Comparison of ENCODE assay signal across 9 cellular contexts in genomic region chr1:63826246-63826861, GRCh38. TPM values are rescaled to one million over a fixed set of nuclear protein-coding genes. Genes with fewer than 3 reads are reported as not detected.
A peak's percentile ranks its signal among the peaks of the same experiment; 100 is the strongest.
DNase-seq lines count a peak whose midpoint lies in the region; ATAC-seq, FAIRE-seq and TF ChIP-seq lines count a peak whose summit lies in the region.
"Not testable (repeated sequence)": the region's sequence is repeated elsewhere in the genome, so short reads cannot be mapped to it uniquely, and the experiment has no call there.
"Had no signal": no experiment of that assay in that cellular context is flagged by ENCODE, and none has a peak within 500 bp of the region (broad histone marks: within the 10 kb centered on the region; RNA-seq: fewer than 3 reads in every experiment).

No MANE protein-coding gene starts in this region.

- not testable (repeated sequence) for TF ChIP-seq CTCF in astrocyte (IDR thresholded peaks at IDR 0.05; ENCODE audit: insufficient read depth, low read depth, low read length); chondrocyte (IDR thresholded peaks at IDR 0.05); foreskin keratinocyte (conservative IDR thresholded peaks at IDR 0.05)

- H3K27me3 Mint-ChIP-seq in astrocyte (ENCODE audit: low read depth, unreplicated experiment); chondrocyte (ENCODE audit: low read depth): not testable (repeated sequence)

- H3K4me3 ChIP-seq in BLaER1; astrocyte (ENCODE audit: insufficient read depth, low read depth, low read length): not testable (repeated sequence)

- DNase-seq in HCEC 1CT, result peak; percentile 59
- peak; percentile 86 for DNase-seq in RCC 7860 (ENCODE audit: low spot score)
- DNase-seq in astrocyte (ENCODE audit: low read depth), result peak; percentile 98
- not testable (repeated sequence) for DNase-seq in chondrocyte (ENCODE audit: low spot score)
- DNase-seq in foreskin keratinocyte, result peak; percentile 30 to 55
- peak; percentile 71 for DNase-seq in myocyte (ENCODE audit: low read depth)
- peak; percentile 76 for DNase-seq in stromal cell of bone marrow (ENCODE audit: low read depth)

- H3K9ac ChIP-seq in BLaER1; astrocyte (ENCODE audit: low read length): not testable (repeated sequence)

- ATAC-seq in foreskin keratinocyte, result not testable (repeated sequence)

- H3K36me3 Mint-ChIP-seq in astrocyte (ENCODE audit: low read depth, unreplicated experiment); chondrocyte (ENCODE audit: low read depth): not testable (repeated sequence)

- not testable (repeated sequence) for H2AFZ ChIP-seq in astrocyte (ENCODE audit: low read depth, low read length)

- H3K27ac Mint-ChIP-seq in astrocyte (ENCODE audit: unreplicated experiment) (peak overlapping the region; percentile 67), chondrocyte (ENCODE audit: unreplicated experiment) (peak overlapping the region; percentile 82)

- not testable (repeated sequence) for H3K36me3 ChIP-seq in BLaER1; astrocyte (ENCODE audit: insufficient read depth, low read length)

- FAIRE-seq in RCC 7860 (lab: Jason Lieb, UNC), result peak; percentile 99
- peak; percentile 39 for FAIRE-seq in astrocyte (lab: Jason Lieb, UNC)

- not testable (repeated sequence) for H3K27ac ChIP-seq in BLaER1; astrocyte (ENCODE audit: low read depth, low read length); foreskin keratinocyte

- peaks cover 45% of the 10 kb centered on the region for H3K4me1 Mint-ChIP-seq in astrocyte (ENCODE audit: low read depth, unreplicated experiment)
- H3K4me1 Mint-ChIP-seq in chondrocyte (ENCODE audit: low read depth), result peaks cover 66% of the 10 kb centered on the region

- H3K4me2 ChIP-seq in BLaER1, result peak overlapping the region; percentile 73; the same call in 1 of the 2 replicates
- H3K4me2 ChIP-seq in astrocyte (ENCODE audit: low read length), result not testable (repeated sequence)

- H3K4me3 Mint-ChIP-seq in astrocyte (ENCODE audit: unreplicated experiment); chondrocyte (ENCODE audit: unreplicated experiment): not testable (repeated sequence)

- H3K79me2 ChIP-seq in astrocyte (ENCODE audit: insufficient read depth, low read length), result peaks cover 19% of the 10 kb centered on the region

- H3K27me3 ChIP-seq in BLaER1; astrocyte (ENCODE audit: insufficient read depth, low read length); foreskin keratinocyte: not testable (repeated sequence)

- H4K20me1 ChIP-seq in BLaER1, result not testable (repeated sequence)
- peaks cover 26% of the 10 kb centered on the region for H4K20me1 ChIP-seq in astrocyte (ENCODE audit: insufficient read depth, low read length)

- H3K9me3 Mint-ChIP-seq in astrocyte (ENCODE audit: unreplicated experiment); chondrocyte (ENCODE audit: low read depth): not testable (repeated sequence)

- peaks cover 17% of the 10 kb centered on the region for H3K9me3 ChIP-seq in BLaER1
- not testable (repeated sequence) for H3K9me3 ChIP-seq in astrocyte (ENCODE audit: insufficient read depth, low read depth, low read length)

- H3K4me1 ChIP-seq in BLaER1, result peaks cover 62% of the 10 kb centered on the region
- H3K4me1 ChIP-seq in astrocyte (ENCODE audit: insufficient read depth, low read length), result peaks cover 17% of the 10 kb centered on the region
- not testable (repeated sequence) for H3K4me1 ChIP-seq in foreskin keratinocyte

RNA-seq across cellular contexts. Expression of gene ROR1, which starts 52.5 kb away (rescaled TPM):
- total RNA-seq in astrocyte (38.3 and 40.5 TPM in 2 replicates), chondrocyte (75.2 to 131 TPM (median 123 TPM) in 3 replicates), foreskin keratinocyte (2.3 and 4.5 TPM in 2 replicates), myocyte (2.5 and 3.0 TPM in 2 replicates)
- polyA plus RNA-seq in foreskin keratinocyte, result 0.27 and 0.74 TPM in 2 replicates
- polyA plus RNA-seq in myocyte (2012), result 2.7 TPM
- total RNA-seq: CD4-positive, CD25-positive, alpha-beta regulatory T cell had no signal
- polyA plus RNA-seq: CD4-positive, CD25-positive, alpha-beta regulatory T cell had no signal
